ENCODE assay signal across 20 cellular contexts in the genomic region with DNA sequence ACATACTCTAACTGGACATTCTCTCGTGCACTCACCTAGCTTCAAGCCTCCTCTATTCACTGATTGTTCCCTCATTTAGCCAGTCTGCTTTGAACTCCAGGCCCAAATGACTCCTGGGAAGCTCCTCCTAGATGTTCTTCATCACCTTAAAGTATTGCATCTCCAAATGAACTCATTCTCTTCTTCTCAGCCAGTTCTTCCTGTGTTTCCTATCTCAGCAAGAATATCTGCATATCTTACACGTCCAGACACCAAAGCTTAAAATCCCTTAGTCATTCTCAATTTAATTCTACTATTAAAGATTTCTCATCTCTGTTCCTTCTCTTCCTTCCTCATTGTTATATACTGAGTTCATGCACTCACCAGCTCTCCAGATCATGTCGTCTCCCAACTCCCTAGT.
DNase-seq lines count a peak whose midpoint lies in the region; ATAC-seq, FAIRE-seq and TF ChIP-seq lines count a peak whose summit lies in the region.
"Had no signal": no experiment of that assay in that cellular context is flagged by ENCODE, and none has a peak within 500 bp of the region (broad histone marks: within the 10 kb centered on the region; RNA-seq: fewer than 3 reads in every experiment).

No MANE protein-coding gene starts in this region.

- CTCF ChIA-PET in A549 (lab: Yijun Ruan, JAX) (interaction anchor here (0.6 to 7.9 kb wide), 7 partner anchors 9 to 491 kb away, joined by 3 to 96 read pairs (median 5); a partner anchor contains a TSS), K562 (lab: Yijun Ruan, JAX; ENCODE audit: low intra/inter-chr PET ratio) (no interaction called here), HepG2 (lab: Yijun Ruan, JAX; ENCODE audit: low intra/inter-chr PET ratio, low total read pairs) (no interaction called here)

- no peak; a peak in 1 of 6 replicates for ATAC-seq in A549
- ATAC-seq in K562, result peak; percentile 35
- no peak for ATAC-seq in HepG2

- DNase-seq in A549 (ENCODE audit: low read depth in 1 of 2, low spot score in 1 of 2) (peak in 1 of 2 experiments; percentile 10), HTR-8/SVneo (ENCODE audit: insufficient read length, low spot score) (no peak), K562 (ENCODE audit: extremely low read depth in 1 of 4, low spot score in 3 of 4) (peak in 1 of 4 experiments; percentile 11), HepG2 (ENCODE audit: low spot score) (no peak), testis (no peak), frontal cortex (ENCODE audit: low spot score in 2 of 2) (no peak), MM.1S (no peak), NCI-H69 (lab: John Stamatoyannopoulos, UW) (no peak)
- DNase-seq: ACHN; activated CD4-positive, CD25-positive, alpha-beta regulatory T cell; activated effector memory CD4-positive, alpha-beta T cell treated with Interleukin-2 at 50 U/mL for 16 hours; aorta; CD8-positive, alpha-beta memory T cell; lower lobe of right lung; NCI-H1048; NCI-H2107; NCI-H748 treated with DMSO at 0.1 percent for 48 hours; stimulated activated CD4-positive, alpha-beta T cell treated with anti-CD3 and anti-CD28 coated beads, Interleukin-4, amount 100 ng/mL, for 4 hours had no signal

- no peak for TF ChIP-seq CTCF in A549 (IDR thresholded peaks at IDR 0.05)
- no peak for TF ChIP-seq CTCF in K562 (IDR thresholded peaks at IDR 0.05 in 2 of 3, conservative IDR thresholded peaks at IDR 0.05 in 1 of 3; ENCODE audit: insufficient read depth in 2 of 3, low read depth in 1 of 3, low read length in 3 of 3)
- no peak for TF ChIP-seq CTCF in HepG2 (CRISPR knock-in tag; IDR thresholded peaks at IDR 0.05)
- no peak for TF ChIP-seq CTCF in testis (IDR thresholded peaks at IDR 0.05)
- TF ChIP-seq CTCF in MM.1S (IDR thresholded peaks at IDR 0.05; ENCODE audit: low read length), result no peak

- H3K4me3 ChIP-seq in A549, result no peak overlapping the region
- H3K4me3 ChIP-seq in K562, result no peak overlapping the region
- H3K4me3 ChIP-seq in HepG2 (replicated peaks in 1 of 3; ENCODE audit: insufficient read depth in 1 of 3, low read depth in 2 of 3, low read length in 3 of 3), result no peak overlapping the region
- H3K4me3 ChIP-seq in testis, result no peak overlapping the region
- no peak overlapping the region for H3K4me3 ChIP-seq in MM.1S (ENCODE audit: low read length)
- H3K4me3 ChIP-seq: coronary artery, lower lobe of right lung, tibial nerve had no signal

- FAIRE-seq in A549 (lab: Jason Lieb, UNC), result no peak
- peak; percentile 36 for FAIRE-seq in HTR-8/SVneo (lab: Jason Lieb, UNC)
- FAIRE-seq in K562 (lab: Jason Lieb, UNC), result no peak
- no peak for FAIRE-seq in HepG2 (lab: Jason Lieb, UNC)
- no peak for FAIRE-seq in frontal cortex (lab: Jason Lieb, UNC)

- H3F3A ChIP-seq in MM.1S (ENCODE audit: insufficient read depth, low read length), result no peaks in the 10 kb centered on the region

- H2AFZ ChIP-seq in K562 (ENCODE audit: low read depth, low read length) (no peak overlapping the region), HepG2 (ENCODE audit: low read length) (no peak overlapping the region), MM.1S (ENCODE audit: low read length) (no peak overlapping the region)

- H3K9me3 ChIP-seq in A549 (no peaks in the 10 kb centered on the region), K562 (replicated peaks; ENCODE audit: control insufficient read depth, insufficient read depth, low read depth, low read length) (no peaks in the 10 kb centered on the region), HepG2 (ENCODE audit: low read length) (no peaks in the 10 kb centered on the region), testis (no peaks in the 10 kb centered on the region), MM.1S (replicated peaks; ENCODE audit: insufficient read depth, low read length) (no peaks in the 10 kb centered on the region)
- H3K9me3 ChIP-seq: lower lobe of right lung, tibial nerve had no signal

- 77% methylated on average over 3 of the region's 3 CpGs for WGBS in A549 (ENCODE audit: missing lambda C conversion rate)
- 5% methylated on average over 3 of the region's 3 CpGs for WGBS in K562 (ENCODE audit: insufficient coverage, low coverage, missing lambda C conversion rate)
- 11% methylated on average over 3 of the region's 3 CpGs for WGBS in HepG2 (ENCODE audit: low lambda C conversion rate)
- WGBS in testis, 2 donors, result 61 to 85% methylated on average over 3 of the region's 3 CpGs

- in situ Hi-C loops in K562 (cut with MboI) (no loop called here), HepG2 (cut with HindIII; ENCODE audit: extremely low pct_ligation_motif_present, low pct_unique_long_range_greater_than_20kb) (no loop called here)

- H3K9me1 ChIP-seq in K562 (ENCODE audit: control insufficient read depth, insufficient read depth, low read length), result no peaks in the 10 kb centered on the region

- no peaks in the 10 kb centered on the region for H4K20me1 ChIP-seq in K562 (replicated peaks; ENCODE audit: control insufficient read depth, insufficient read depth, low read length)
- H4K20me1 ChIP-seq in HepG2 (ENCODE audit: insufficient read depth, low read length), result no peaks in the 10 kb centered on the region
- no peaks in the 10 kb centered on the region for H4K20me1 ChIP-seq in MM.1S (ENCODE audit: insufficient read depth, low read length)

- H3K36me3 ChIP-seq in K562 (ENCODE audit: control insufficient read depth, insufficient read depth, low read length) (no peaks in the 10 kb centered on the region), HepG2 (replicated peaks in 1 of 2; ENCODE audit: control insufficient read depth in 1 of 2, insufficient read depth in 2 of 2, low read length in 2 of 2) (no peaks in the 10 kb centered on the region), testis (ENCODE audit: low read depth, missing control alignments) (no peaks in the 10 kb centered on the region), MM.1S (replicated peaks; ENCODE audit: insufficient read depth, low read length) (no peaks in the 10 kb centered on the region)
- H3K36me3 ChIP-seq: lower lobe of right lung, tibial nerve had no signal

- H3K79me2 ChIP-seq in K562 (ENCODE audit: control insufficient read depth, insufficient read depth, low read length), result no peaks in the 10 kb centered on the region
- no peaks in the 10 kb centered on the region for H3K79me2 ChIP-seq in HepG2 (ENCODE audit: insufficient read depth, low read length)
- H3K79me2 ChIP-seq in MM.1S (ENCODE audit: low read length), result no peaks in the 10 kb centered on the region

- peaks cover 4 to 5% of the 10 kb centered on the region in 2 experiments; a peak in 2 of 5 replicates for H3K27me3 ChIP-seq in K562 (ENCODE audit: control insufficient read depth in 2 of 2, insufficient read depth in 2 of 2, low read length in 2 of 2)
- H3K27me3 ChIP-seq in HepG2 (ENCODE audit: control insufficient read depth in 1 of 2, insufficient read depth in 2 of 2, low read length in 2 of 2), result peaks cover 0 to 8% of the 10 kb centered on the region in 2 experiments; a peak in 1 of 5 replicates
- H3K27me3 ChIP-seq in testis, result no peaks in the 10 kb centered on the region
- H3K27me3 ChIP-seq in MM.1S (replicated peaks; ENCODE audit: insufficient read depth, low read length), result no peaks in the 10 kb centered on the region
- H3K27me3 ChIP-seq: tibial nerve had no signal

- TF ChIP-seq RAD21 in A549 (conservative IDR thresholded peaks at IDR 0.05 in 1 of 2, IDR thresholded peaks at IDR 0.05 in 1 of 2) (no peak), K562 (CRISPR knock-in tag; conservative IDR thresholded peaks at IDR 0.05 in 1 of 2, IDR thresholded peaks at IDR 0.05 in 1 of 2) (no peak), HepG2 (CRISPR knock-in tag; IDR thresholded peaks at IDR 0.05) (no peak)

- no peak for TF ChIP-seq POLR2A in A549 (IDR thresholded peaks at IDR 0.05; ENCODE audit: low read length)
- no peak for TF ChIP-seq POLR2A in K562 (conservative IDR thresholded peaks at IDR 0.05)
- no peak for TF ChIP-seq POLR2A in HepG2 (IDR thresholded peaks at IDR 0.05; ENCODE audit: insufficient read depth in 1 of 2, low read depth in 2 of 2, low read length in 2 of 2)
- TF ChIP-seq POLR2A in testis (IDR thresholded peaks at IDR 0.05), result no peak

- TF ChIP-seq EP300 in A549 (IDR thresholded peaks at IDR 0.05) (no peak), K562 (IDR thresholded peaks at IDR 0.05; ENCODE audit: low read length) (peak; percentile 65), HepG2 (IDR thresholded peaks at IDR 0.05; ENCODE audit: low read depth in 2 of 2, low read length in 2 of 2) (no peak), HepG2 (CRISPR knock-in tag; IDR thresholded peaks at IDR 0.05; ENCODE audit: borderline replicate concordance) (no peak)

- H3K9ac ChIP-seq in K562 (ENCODE audit: insufficient read depth in 1 of 2, low read depth in 2 of 2, low read length in 2 of 2), result no peak overlapping the region
- no peak overlapping the region for H3K9ac ChIP-seq in HepG2 (ENCODE audit: insufficient read depth, low read depth, low read length)
- no peak overlapping the region for H3K9ac ChIP-seq in MM.1S (ENCODE audit: low read length)

- intact Hi-C loops in K562 (cut with micrococcal nuclease) (no loop called here), HepG2 (cut with micrococcal nuclease; ENCODE audit: unreplicated experiment) (loop anchor here (10.0 kb wide), 1 partner anchor 259 kb away; no protein-coding TSS in a partner anchor), testis (cut with DNase I; ENCODE audit: low total_unique reads) (loop anchor here (10.0 kb wide), 1 partner anchor 169 kb away; no protein-coding TSS in a partner anchor)

- H3K27ac ChIP-seq in A549 (peak overlapping the region; percentile 4 to 45; a peak in 2 of 6 replicates), K562 (ENCODE audit: extremely low read depth, low read depth, low read length) (no peak overlapping the region), HepG2 (ENCODE audit: extremely low read length, insufficient read depth, low read length) (no peak overlapping the region), testis (no peak overlapping the region), MM.1S (ENCODE audit: low read length) (no peak overlapping the region)
- H3K27ac ChIP-seq: coronary artery, lower lobe of right lung, tibial nerve had no signal

- H3K4me1 ChIP-seq in A549 (peaks cover 15% of the 10 kb centered on the region; the same call in 2 of the 3 replicates), K562 (replicated peaks in 1 of 2; ENCODE audit: control insufficient read depth in 2 of 2, insufficient read depth in 2 of 2, low read length in 2 of 2) (peaks cover 0 to 8% of the 10 kb centered on the region in 2 experiments; a peak in 2 of 5 replicates), HepG2 (ENCODE audit: insufficient read depth, low read length) (no peaks in the 10 kb centered on the region), testis (peaks cover 26% of the 10 kb centered on the region), MM.1S (ENCODE audit: low read length) (peaks cover 15% of the 10 kb centered on the region)

- no TSS peak for BruUV-seq in K562 (replicated peaks; lab: Mats Ljungman, UMichigan)
- no TSS peak for BruUV-seq in HepG2 (replicated peaks; lab: Mats Ljungman, UMichigan)

- H3K9me2 ChIP-seq in MM.1S (replicated peaks; ENCODE audit: insufficient read depth, low read length), result no peaks in the 10 kb centered on the region

- POLR2A ChIA-PET in A549 (lab: Yijun Ruan, JAX) (interaction anchor here (3.1 kb wide), 1 partner anchor 119 kb away, joined by 12 read pairs; a partner anchor contains a TSS), K562 (lab: Yijun Ruan, JAX) (interaction anchor here (1.0 to 1.4 kb wide), 3 partner anchors 13 to 144 kb away, joined by 3 to 7 read pairs (median 5); a partner anchor contains a TSS), HepG2 (lab: Yijun Ruan, JAX) (no interaction called here)

- H3K4me2 ChIP-seq in A549, result 0 out of 3 replicates have a peak overlapping the region, but pooled peaks have one; percentile 17
- H3K4me2 ChIP-seq in K562 (ENCODE audit: insufficient read depth, low read length), result no peak overlapping the region
- no peak overlapping the region for H3K4me2 ChIP-seq in HepG2 (ENCODE audit: low read depth, low read length)
- no peak overlapping the region for H3K4me2 ChIP-seq in MM.1S (ENCODE audit: low read depth, low read length)

Comparison
In these comparisons a context has a peak if more than half of its experiments do, and no peak if none do; other contexts are left out.
1. H3K27ac ChIP-seq: peak in A549 (2 of 2); none in K562 (single experiment), HepG2 (single experiment), testis (0 of 2) and MM.1S (single experiment).